ENCODE assay signal across 17 cellular contexts in genomic region chr4:129246850-129247542, GRCh38.
DNase-seq lines count a peak whose midpoint lies in the region; ATAC-seq and TF ChIP-seq lines count a peak whose summit lies in the region.
"Had no signal": no experiment of that assay in that cellular context is flagged by ENCODE, and none has a peak within 500 bp of the region (broad histone marks: within the 10 kb centered on the region; RNA-seq: fewer than 3 reads in every experiment).

No MANE protein-coding gene starts in this region.

- DNase-seq in HEK293T (ENCODE audit: extremely low spot score) (peak; percentile 54), NCI-H1930 (lab: John Stamatoyannopoulos, UW) (peak; percentile 96 to 97), NCI-H526 (lab: John Stamatoyannopoulos, UW) (peak; percentile 7 to 41), left kidney (ENCODE audit: low read depth, low spot score) (peak; percentile 50), middle frontal gyrus (ENCODE audit: extremely low spot score, low spot score) (no peak), GF-D8 (lab: John Stamatoyannopoulos, UW) (no peak)
- DNase-seq in activated CD4-positive, alpha-beta T cell treated with anti-CD3 and anti-CD28 coated beads for 1 hour, result no peak
- DNase-seq: Caco-2; esophagus squamous epithelium; glutamatergic neuron; mammary epithelial cell; naive thymus-derived CD4-positive, alpha-beta T cell; SIG-M5; T-helper 17 cell; testis had no signal

- CTCF ChIA-PET in HEK293T (lab: Yijun Ruan, JAX), result interaction anchor here (0.7 kb wide), 1 partner anchor 13 kb away, joined by 3 read pairs; no protein-coding TSS in a partner anchor

- POLR2A ChIA-PET in HEK293T (lab: Yijun Ruan, JAX), result interaction anchor here (0.9 kb wide), 1 partner anchor 694 kb away, joined by 3 read pairs; no protein-coding TSS in a partner anchor

- no peak for ATAC-seq in HG03469 (IDR thresholded peaks at IDR 0.05; ENCODE audit: unreplicated experiment)
- ATAC-seq: naive thymus-derived CD4-positive, alpha-beta T cell; T-helper 17 cell; WTC11 had no signal

TF ChIP-seq in HEK293T, 16 proteins besides CTCF, POLR2A, EP300 and RAD21:
- TF ChIP-seq NFRKB (IDR thresholded peaks at IDR 0.05) (no peak), CTBP1 (IDR thresholded peaks at IDR 0.05; ENCODE audit: borderline replicate concordance) (peak; percentile 69), FOXA1 (IDR thresholded peaks at IDR 0.05) (peak; percentile 95), PKNOX1 (IDR thresholded peaks at IDR 0.05) (peak; percentile 78), TARDBP (IDR thresholded peaks at IDR 0.05) (no peak), BHLHE40 (IDR thresholded peaks at IDR 0.05; ENCODE audit: borderline replicate concordance) (peak; percentile 47; the same call in 1 of the 2 replicates), LEF1 (IDR thresholded peaks at IDR 0.05; ENCODE audit: borderline replicate concordance) (peak; percentile 64; the same call in 1 of the 2 replicates)

Comparison
In these comparisons a context has a peak if more than half of its experiments do, and no peak if none do; other contexts are left out.
1. DNase-seq: peak in HEK293T (single experiment), NCI-H1930 (2 of 2), NCI-H526 (2 of 2) and left kidney (single experiment); none in middle frontal gyrus (single experiment), activated CD4-positive, alpha-beta T cell treated with anti-CD3 and anti-CD28 coated beads for 1 hour (single experiment) and GF-D8 (single experiment).